Comparison of ENCODE assay signal across 18 cellular contexts in genomic region chr17:43732961-43733360, GRCh38. TPM values are rescaled to one million over a fixed set of nuclear protein-coding genes. Genes with fewer than 3 reads are reported as not detected.
DNase-seq lines count a peak whose midpoint lies in the region; ATAC-seq and TF ChIP-seq lines count a peak whose summit lies in the region.
"Had no signal": no experiment of that assay in that cellular context is flagged by ENCODE, and none has a peak within 500 bp of the region (broad histone marks: within the 10 kb centered on the region; RNA-seq: fewer than 3 reads in every experiment).

No MANE protein-coding gene starts in this region.

- DNase-seq in AG20443 (ENCODE audit: low spot score) (peak; percentile 56), LHCN-M2 (ENCODE audit: low read depth) (peak; percentile 94), brain microvascular endothelial cell (peak; percentile 80), kidney epithelial cell (ENCODE audit: low read depth) (peak; percentile 83), stomach (no peak), NCI-H2227 (lab: John Stamatoyannopoulos, UW; ENCODE audit: unreplicated experiment) (no peak)
- DNase-seq in activated CD8-positive, alpha-beta memory T cell treated with anti-CD3 and anti-CD28 coated beads, Interleukin-2, amount 50 U/mL, for 48 hours: no peak
- DNase-seq: activated naive CD4-positive, alpha-beta T cell treated with anti-CD3 and anti-CD28 coated beads, Interleukin-2, amount 10 ng/mL, durations not matched to agents 7 days and 5 days; mucosa of descending colon; RPMI8226; stimulated activated CD4-positive, alpha-beta T cell treated with anti-CD3 and anti-CD28 coated beads, Interleukin-4, amount 100 ng/mL, for 1 hour had no signal

- in situ Hi-C loops in brain microvascular endothelial cell (cut with HindIII; ENCODE audit: low pct_ligation_motif_present, low sequenced_read_pairs): no loop called here

- H3K4me3 ChIP-seq in brain microvascular endothelial cell (ENCODE audit: low read depth, low read length) (no peak overlapping the region), kidney epithelial cell (ENCODE audit: low read depth, low read length) (no peak overlapping the region), stomach (no peak overlapping the region)
- H3K4me3 ChIP-seq: BLaER1, mucosa of descending colon had no signal

- 84 to 100% (median 96%) methylated on average over 2 of the region's 2 CpGs for WGBS in stomach, 5 donors

- no peak for TF ChIP-seq POLR2A in stomach (IDR thresholded peaks at IDR 0.05)

- no peaks in the 10 kb centered on the region for H3K9me3 ChIP-seq in stomach
- H3K9me3 ChIP-seq: mucosa of descending colon had no signal

- H3K4me1 ChIP-seq in stomach: no peaks in the 10 kb centered on the region
- H3K4me1 ChIP-seq: BLaER1 had no signal

- H3K27ac ChIP-seq in brain microvascular endothelial cell (no peak overlapping the region), stomach (no peak overlapping the region)
- H3K27ac ChIP-seq: BLaER1, HL-60 had no signal

- ATAC-seq in GM21717 (IDR thresholded peaks at IDR 0.05; ENCODE audit: unreplicated experiment): no peak
- ATAC-seq: mucosa of descending colon; stimulated activated effector memory CD8-positive, alpha-beta T cell treated with anti-CD3 and anti-CD28 coated beads, Interleukin-12 subunit alpha, Interleukin-12 subunit beta, amount 100 ng/mL, for 72 hours had no signal

- intact Hi-C loops in stomach (cut with DNase I; ENCODE audit: low total_unique reads): no loop called here

- no peaks in the 10 kb centered on the region for H3K36me3 ChIP-seq in brain microvascular endothelial cell (replicated peaks)
- no peaks in the 10 kb centered on the region for H3K36me3 ChIP-seq in kidney epithelial cell (ENCODE audit: control insufficient read depth, insufficient read depth, low read length)
- no peaks in the 10 kb centered on the region for H3K36me3 ChIP-seq in stomach
- H3K36me3 ChIP-seq: BLaER1 had no signal

- no peak for TF ChIP-seq EP300 in stomach (IDR thresholded peaks at IDR 0.05)

- H3K27me3 ChIP-seq in brain microvascular endothelial cell (replicated peaks) (no peaks in the 10 kb centered on the region), kidney epithelial cell (ENCODE audit: control insufficient read depth, insufficient read depth, low read length) (no peaks in the 10 kb centered on the region), stomach (no peaks in the 10 kb centered on the region)
- H3K27me3 ChIP-seq: BLaER1 had no signal

- TF ChIP-seq CTCF in brain microvascular endothelial cell (IDR thresholded peaks at IDR 0.05; ENCODE audit: low read depth, low read length, missing control alignments) (no peak), kidney epithelial cell (IDR thresholded peaks at IDR 0.05; ENCODE audit: insufficient read depth, low read length, poor library complexity, severe bottlenecking) (no peak), stomach (IDR thresholded peaks at IDR 0.05) (no peak)

RNA-seq across cellular contexts. Expression of gene SOST, which starts 25.6 kb away (rescaled TPM):
- total RNA-seq in LHCN-M2 (2014; rRNA removed) (not detected in 2 replicates), kidney epithelial cell (not detected in 2 replicates), stomach (not detected)
- not detected for polyA plus RNA-seq in LHCN-M2 (2012)
- not detected for polyA plus RNA-seq in stomach
- total RNA-seq: activated CD8-positive, alpha-beta memory T cell treated with anti-CD3 and anti-CD28 coated beads for 36 hours; cerebellum; mucosa of descending colon; pulmonary artery endothelial cell had no signal

RNA-seq across cellular contexts. Expression of gene DUSP3, which starts 45.8 kb away (rescaled TPM):
- total RNA-seq in LHCN-M2 (2014; rRNA removed) (55.6 and 59.8 TPM in 2 replicates), kidney epithelial cell (117 and 122 TPM in 2 replicates), stomach (10 to 100 TPM; 33.0 to 97.8 (median 88.8) TPM)
- 52.2 TPM for polyA plus RNA-seq in LHCN-M2 (2012)
- polyA plus RNA-seq in stomach: 10 to 100 TPM; 49.8 to 62.3 (median 51.7) TPM

RNA-seq across cellular contexts. Expression of gene CFAP97D1, which starts 47.3 kb away (rescaled TPM):
- total RNA-seq in LHCN-M2 (2014; rRNA removed): under 0.01 and 0.06 TPM in 2 replicates
- not detected for polyA plus RNA-seq in LHCN-M2 (2012)
- total RNA-seq in kidney epithelial cell: not detected in 2 replicates
- total RNA-seq in stomach: not detected
- not detected for polyA plus RNA-seq in stomach
- total RNA-seq: activated CD8-positive, alpha-beta memory T cell treated with anti-CD3 and anti-CD28 coated beads for 36 hours; cerebellum; mucosa of descending colon had no signal

Comparison
In these comparisons a context has a peak if more than half of its experiments do, and no peak if none do; other contexts are left out.
1. DNase-seq: peak in AG20443 (single experiment), LHCN-M2 (single experiment), brain microvascular endothelial cell (single experiment) and kidney epithelial cell (single experiment); none in stomach (single experiment), activated CD8-positive, alpha-beta memory T cell treated with anti-CD3 and anti-CD28 coated beads, Interleukin-2, amount 50 U/mL, for 48 hours (single experiment) and NCI-H2227 (single experiment).